In genomic region chr15:23713874-23714656, GRCh38 we compare ENCODE assay signal across 1 cellular context.
TF ChIP-seq lines count a peak whose summit lies in the region.
"Not testable (repeated sequence)": the region's sequence is repeated elsewhere in the genome, so short reads cannot be mapped to it uniquely, and the experiment has no call there.

No MANE protein-coding gene starts in this region.

TF ChIP-seq in HepG2, 621 proteins besides CTCF, POLR2A, EP300 and RAD21 (continues in another document):
- TF ChIP-seq, protein P1, sequence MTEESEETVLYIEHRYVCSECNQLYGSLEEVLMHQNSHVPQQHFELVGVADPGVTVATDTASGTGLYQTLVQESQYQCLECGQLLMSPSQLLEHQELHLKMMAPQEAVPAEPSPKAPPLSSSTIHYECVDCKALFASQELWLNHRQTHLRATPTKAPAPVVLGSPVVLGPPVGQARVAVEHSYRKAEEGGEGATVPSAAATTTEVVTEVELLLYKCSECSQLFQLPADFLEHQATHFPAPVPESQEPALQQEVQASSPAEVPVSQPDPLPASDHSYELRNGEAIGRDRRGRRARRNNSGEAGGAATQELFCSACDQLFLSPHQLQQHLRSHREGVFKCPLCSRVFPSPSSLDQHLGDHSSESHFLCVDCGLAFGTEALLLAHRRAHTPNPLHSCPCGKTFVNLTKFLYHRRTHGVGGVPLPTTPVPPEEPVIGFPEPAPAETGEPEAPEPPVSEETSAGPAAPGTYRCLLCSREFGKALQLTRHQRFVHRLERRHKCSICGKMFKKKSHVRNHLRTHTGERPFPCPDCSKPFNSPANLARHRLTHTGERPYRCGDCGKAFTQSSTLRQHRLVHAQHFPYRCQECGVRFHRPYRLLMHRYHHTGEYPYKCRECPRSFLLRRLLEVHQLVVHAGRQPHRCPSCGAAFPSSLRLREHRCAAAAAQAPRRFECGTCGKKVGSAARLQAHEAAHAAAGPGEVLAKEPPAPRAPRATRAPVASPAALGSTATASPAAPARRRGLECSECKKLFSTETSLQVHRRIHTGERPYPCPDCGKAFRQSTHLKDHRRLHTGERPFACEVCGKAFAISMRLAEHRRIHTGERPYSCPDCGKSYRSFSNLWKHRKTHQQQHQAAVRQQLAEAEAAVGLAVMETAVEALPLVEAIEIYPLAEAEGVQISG (CRISPR knock-in tag; IDR thresholded peaks at IDR 0.05): peak; percentile 49
- TF ChIP-seq GATAD2A (CRISPR knock-in tag; IDR thresholded peaks at IDR 0.05) (peak; percentile 20; the same call in 1 of the 2 replicates), ELF1 (CRISPR knock-in tag; IDR thresholded peaks at IDR 0.05) (0 out of 2 replicates have a peak, but pooled peaks have one; percentile 35), DMAP1 (CRISPR knock-in tag; IDR thresholded peaks at IDR 0.05) (peak; percentile 61; the same call in 1 of the 2 replicates), SP5 (CRISPR knock-in tag; IDR thresholded peaks at IDR 0.05; ENCODE audit: borderline replicate concordance, low read depth) (0 out of 2 replicates have a peak, but pooled peaks have one; percentile 55), NRL (CRISPR knock-in tag; IDR thresholded peaks at IDR 0.05; ENCODE audit: borderline replicate concordance) (0 out of 2 replicates have a peak, but pooled peaks have one; percentile 33), ZNF547 (CRISPR knock-in tag; IDR thresholded peaks at IDR 0.05) (0 out of 2 replicates have a peak, but pooled peaks have one; percentile 35), POGZ (CRISPR knock-in tag; IDR thresholded peaks at IDR 0.05) (0 out of 2 replicates have a peak, but pooled peaks have one; percentile 18), TCF7 (IDR thresholded peaks at IDR 0.05; ENCODE audit: low read depth) (peak; percentile 59; the same call in 1 of the 2 replicates), PAXIP1 (CRISPR knock-in tag; conservative IDR thresholded peaks at IDR 0.05) (peak; percentile 53; the same call in 1 of the 2 replicates), BORCS8-MEF2B (CRISPR knock-in tag; IDR thresholded peaks at IDR 0.05) (0 out of 2 replicates have a peak, but pooled peaks have one; percentile 36), TFDP1 (CRISPR knock-in tag; IDR thresholded peaks at IDR 0.05; ENCODE audit: borderline replicate concordance) (peak; percentile 13; the same call in 1 of the 2 replicates), ZBTB14 (CRISPR knock-in tag; IDR thresholded peaks at IDR 0.05) (peak; percentile 79), TAF1 (CRISPR knock-in tag; IDR thresholded peaks at IDR 0.05) (peak; percentile 60), RXRA (CRISPR knock-in tag; IDR thresholded peaks at IDR 0.05) (peak; percentile 22; the same call in 1 of the 2 replicates), UBTF (CRISPR knock-in tag; IDR thresholded peaks at IDR 0.05) (0 out of 2 replicates have a peak, but pooled peaks have one; percentile 20), KAT7 (CRISPR knock-in tag; IDR thresholded peaks at IDR 0.05; ENCODE audit: borderline replicate concordance) (peak; percentile 54; the same call in 1 of the 2 replicates), ARID4A (CRISPR knock-in tag; IDR thresholded peaks at IDR 0.05; ENCODE audit: borderline replicate concordance) (peak; percentile 62; the same call in 1 of the 2 replicates), POLR2AphosphoS5 (IDR thresholded peaks at IDR 0.05; ENCODE audit: low read depth, low read length) (peak; percentile 33; the same call in 1 of the 2 replicates), KDM6A (CRISPR knock-in tag; IDR thresholded peaks at IDR 0.05; ENCODE audit: low read depth) (peak; percentile 42; the same call in 1 of the 2 replicates)
- TF ChIP-seq, protein P2, sequence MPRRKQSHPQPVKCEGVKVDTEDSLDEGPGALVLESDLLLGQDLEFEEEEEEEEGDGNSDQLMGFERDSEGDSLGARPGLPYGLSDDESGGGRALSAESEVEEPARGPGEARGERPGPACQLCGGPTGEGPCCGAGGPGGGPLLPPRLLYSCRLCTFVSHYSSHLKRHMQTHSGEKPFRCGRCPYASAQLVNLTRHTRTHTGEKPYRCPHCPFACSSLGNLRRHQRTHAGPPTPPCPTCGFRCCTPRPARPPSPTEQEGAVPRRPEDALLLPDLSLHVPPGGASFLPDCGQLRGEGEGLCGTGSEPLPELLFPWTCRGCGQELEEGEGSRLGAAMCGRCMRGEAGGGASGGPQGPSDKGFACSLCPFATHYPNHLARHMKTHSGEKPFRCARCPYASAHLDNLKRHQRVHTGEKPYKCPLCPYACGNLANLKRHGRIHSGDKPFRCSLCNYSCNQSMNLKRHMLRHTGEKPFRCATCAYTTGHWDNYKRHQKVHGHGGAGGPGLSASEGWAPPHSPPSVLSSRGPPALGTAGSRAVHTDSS (CRISPR knock-in tag; conservative IDR thresholded peaks at IDR 0.05): 0 out of 2 replicates have a peak, but pooled peaks have one; percentile 37
- TF ChIP-seq, protein P3, sequence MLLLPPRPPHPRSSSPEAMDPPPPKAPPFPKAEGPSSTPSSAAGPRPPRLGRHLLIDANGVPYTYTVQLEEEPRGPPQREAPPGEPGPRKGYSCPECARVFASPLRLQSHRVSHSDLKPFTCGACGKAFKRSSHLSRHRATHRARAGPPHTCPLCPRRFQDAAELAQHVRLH (CRISPR knock-in tag; IDR thresholded peaks at IDR 0.05; ENCODE audit: borderline replicate concordance, low read depth): peak; percentile 30; the same call in 1 of the 2 replicates
- TF ChIP-seq, protein P4, sequence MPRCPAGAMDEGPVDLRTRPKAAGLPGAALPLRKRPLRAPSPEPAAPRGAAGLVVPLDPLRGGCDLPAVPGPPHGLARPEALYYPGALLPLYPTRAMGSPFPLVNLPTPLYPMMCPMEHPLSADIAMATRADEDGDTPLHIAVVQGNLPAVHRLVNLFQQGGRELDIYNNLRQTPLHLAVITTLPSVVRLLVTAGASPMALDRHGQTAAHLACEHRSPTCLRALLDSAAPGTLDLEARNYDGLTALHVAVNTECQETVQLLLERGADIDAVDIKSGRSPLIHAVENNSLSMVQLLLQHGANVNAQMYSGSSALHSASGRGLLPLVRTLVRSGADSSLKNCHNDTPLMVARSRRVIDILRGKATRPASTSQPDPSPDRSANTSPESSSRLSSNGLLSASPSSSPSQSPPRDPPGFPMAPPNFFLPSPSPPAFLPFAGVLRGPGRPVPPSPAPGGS (CRISPR knock-in tag; IDR thresholded peaks at IDR 0.05): 0 out of 2 replicates have a peak, but pooled peaks have one; percentile 36
- TF ChIP-seq, protein P5, sequence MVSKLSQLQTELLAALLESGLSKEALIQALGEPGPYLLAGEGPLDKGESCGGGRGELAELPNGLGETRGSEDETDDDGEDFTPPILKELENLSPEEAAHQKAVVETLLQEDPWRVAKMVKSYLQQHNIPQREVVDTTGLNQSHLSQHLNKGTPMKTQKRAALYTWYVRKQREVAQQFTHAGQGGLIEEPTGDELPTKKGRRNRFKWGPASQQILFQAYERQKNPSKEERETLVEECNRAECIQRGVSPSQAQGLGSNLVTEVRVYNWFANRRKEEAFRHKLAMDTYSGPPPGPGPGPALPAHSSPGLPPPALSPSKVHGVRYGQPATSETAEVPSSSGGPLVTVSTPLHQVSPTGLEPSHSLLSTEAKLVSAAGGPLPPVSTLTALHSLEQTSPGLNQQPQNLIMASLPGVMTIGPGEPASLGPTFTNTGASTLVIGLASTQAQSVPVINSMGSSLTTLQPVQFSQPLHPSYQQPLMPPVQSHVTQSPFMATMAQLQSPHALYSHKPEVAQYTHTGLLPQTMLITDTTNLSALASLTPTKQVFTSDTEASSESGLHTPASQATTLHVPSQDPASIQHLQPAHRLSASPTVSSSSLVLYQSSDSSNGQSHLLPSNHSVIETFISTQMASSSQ (IDR thresholded peaks at IDR 0.05; ENCODE audit: low read depth): not testable (repeated sequence)
- TF ChIP-seq, protein P5 (CRISPR knock-in tag; IDR thresholded peaks at IDR 0.05; ENCODE audit: borderline replicate concordance): 0 out of 2 replicates have a peak, but pooled peaks have one; percentile 17
